Comparison of ENCODE assay signal across 14 cellular contexts in genomic region chr21:39037807-39038405, GRCh38.
DNase-seq lines count a peak whose midpoint lies in the region; ATAC-seq, FAIRE-seq and TF ChIP-seq lines count a peak whose summit lies in the region.
"Had no signal": no experiment of that assay in that cellular context is flagged by ENCODE, and none has a peak within 500 bp of the region (broad histone marks: within the 10 kb centered on the region; RNA-seq: fewer than 3 reads in every experiment).

No MANE protein-coding gene starts in this region.

- no peaks in the 10 kb centered on the region for H3K36me3 Mint-ChIP-seq in activated T-helper 17 cell treated with anti-CD3 and anti-CD28 coated beads, Interleukin-2, amount 50 U/mL, for 72 hours (ENCODE audit: low read depth)

- H3K4me3 ChIP-seq in DOHH2 (ENCODE audit: low read length), result no peak overlapping the region
- H3K4me3 ChIP-seq: adrenal gland, dorsolateral prefrontal cortex, left lung, SJCRH30 had no signal

- peak; percentile 25 for DNase-seq in HCEC 1CT
- peak; percentile 28 for DNase-seq in kidney tubule cell (ENCODE audit: low spot score)
- DNase-seq in frontal cortex (ENCODE audit: low spot score in 2 of 2), result no peak
- DNase-seq in GM12891 (ENCODE audit: insufficient read length, low spot score), result no peak
- DNase-seq: adrenal gland, dorsolateral prefrontal cortex, left lung, NCI-H146, NCI-H526 treated with DMSO at 0.1 percent for 48 hours, SJCRH30, substantia nigra had no signal

- ATAC-seq in activated T-helper 17 cell treated with anti-CD3 and anti-CD28 coated beads, Interleukin-2, amount 50 U/mL, for 72 hours (replicated peaks), result peak; percentile 38
- ATAC-seq in HG02623 (IDR thresholded peaks at IDR 0.05; ENCODE audit: unreplicated experiment), result no peak
- ATAC-seq: left lung had no signal

- TF ChIP-seq CTCF in DOHH2 (IDR thresholded peaks at IDR 0.05; ENCODE audit: low read depth, low read length, poor library complexity, severe bottlenecking), result peak; percentile 49

- peaks cover 4% of the 10 kb centered on the region for H3K4me1 ChIP-seq in DOHH2 (ENCODE audit: control insufficient read depth, low read length)
- H3K4me1 ChIP-seq: SJCRH30 had no signal

- H3K4me2 ChIP-seq in DOHH2 (ENCODE audit: low read length), result no peak overlapping the region

- no peak overlapping the region for H3K4me3 Mint-ChIP-seq in activated T-helper 17 cell treated with anti-CD3 and anti-CD28 coated beads, Interleukin-2, amount 50 U/mL, for 72 hours

- TF ChIP-seq POLR2A in GM12891 (IDR thresholded peaks at IDR 0.05; ENCODE audit: low read depth, low read length), result no peak

- no peaks in the 10 kb centered on the region for H3K79me2 ChIP-seq in DOHH2 (ENCODE audit: control insufficient read depth, low read length)

- peaks cover 18% of the 10 kb centered on the region for H3K27me3 Mint-ChIP-seq in activated T-helper 17 cell treated with anti-CD3 and anti-CD28 coated beads, Interleukin-2, amount 50 U/mL, for 72 hours

- H4K20me1 ChIP-seq in DOHH2 (ENCODE audit: control insufficient read depth, insufficient read depth, low read depth, low read length), result no peaks in the 10 kb centered on the region

- FAIRE-seq in frontal cortex (lab: Jason Lieb, UNC) (no peak), GM12891 (lab: Jason Lieb, UNC) (no peak)

- no peaks in the 10 kb centered on the region for H3K36me3 ChIP-seq in DOHH2 (ENCODE audit: control insufficient read depth, low read length)
- H3K36me3 ChIP-seq: adrenal gland, left lung, SJCRH30 had no signal

- no peaks in the 10 kb centered on the region for H3K9me2 ChIP-seq in DOHH2 (replicated peaks; ENCODE audit: control insufficient read depth, low read length)

- H3K27ac ChIP-seq in DOHH2 (ENCODE audit: low read depth, low read length), result no peak overlapping the region
- H3K27ac ChIP-seq: adrenal gland, dorsolateral prefrontal cortex, left lung, SJCRH30 had no signal

- no peak overlapping the region for H3K27ac Mint-ChIP-seq in activated T-helper 17 cell treated with anti-CD3 and anti-CD28 coated beads, Interleukin-2, amount 50 U/mL, for 72 hours

- H3F3A ChIP-seq in DOHH2 (ENCODE audit: control insufficient read depth, insufficient read depth), result no peaks in the 10 kb centered on the region

- no peaks in the 10 kb centered on the region for H3K9me3 ChIP-seq in DOHH2 (ENCODE audit: control insufficient read depth, insufficient read depth, low read length)
- H3K9me3 ChIP-seq: adrenal gland, left lung, SJCRH30 had no signal

- no peaks in the 10 kb centered on the region for H3K9me3 Mint-ChIP-seq in activated T-helper 17 cell treated with anti-CD3 and anti-CD28 coated beads, Interleukin-2, amount 50 U/mL, for 72 hours

- peaks cover 8% of the 10 kb centered on the region; the same call in 1 of the 2 replicates for H3K27me3 ChIP-seq in DOHH2 (ENCODE audit: control insufficient read depth, low read length)
- H3K27me3 ChIP-seq: adrenal gland, dorsolateral prefrontal cortex, left lung had no signal

- no peaks in the 10 kb centered on the region for H3K4me1 Mint-ChIP-seq in activated T-helper 17 cell treated with anti-CD3 and anti-CD28 coated beads, Interleukin-2, amount 50 U/mL, for 72 hours

TF ChIP-seq in GM12891, 5 proteins besides CTCF, POLR2A, EP300 and RAD21:
- TF ChIP-seq POLR2AphosphoS5 (IDR thresholded peaks at IDR 0.05; ENCODE audit: low read depth, low read length), result no peak
- no peak for TF ChIP-seq POU2F2 (IDR thresholded peaks at IDR 0.05; ENCODE audit: low read depth, low read length)
- no peak for TF ChIP-seq PAX5 (IDR thresholded peaks at IDR 0.05; ENCODE audit: insufficient read depth, low read length, severe bottlenecking)
- no peak for TF ChIP-seq TAF1 (IDR thresholded peaks at IDR 0.05; ENCODE audit: low read depth, low read length)
- TF ChIP-seq SPI1 (IDR thresholded peaks at IDR 0.05; ENCODE audit: low read depth, low read length), result no peak

Comparison
In these comparisons a context has a peak if more than half of its experiments do, and no peak if none do; other contexts are left out.
1. DNase-seq: peak in HCEC 1CT (single experiment) and kidney tubule cell (single experiment); none in frontal cortex (0 of 2) and GM12891 (single experiment).